Comparison of ENCODE assay signal across 20 cellular contexts in genomic region chr9:124423591-124423990, GRCh38. TPM values are rescaled to one million over a fixed set of nuclear protein-coding genes. Genes with fewer than 3 reads are reported as not detected.
DNase-seq lines count a peak whose midpoint lies in the region; ATAC-seq, FAIRE-seq and TF ChIP-seq lines count a peak whose summit lies in the region.
"Had no signal": no experiment of that assay in that cellular context is flagged by ENCODE, and none has a peak within 500 bp of the region (broad histone marks: within the 10 kb centered on the region; RNA-seq: fewer than 3 reads in every experiment).

No MANE protein-coding gene starts in this region.

- POLR2A ChIA-PET in A549 (lab: Yijun Ruan, JAX): no interaction called here

- H4K20me1 ChIP-seq in osteoblast (ENCODE audit: insufficient read depth, low read length): no peaks in the 10 kb centered on the region

- no peak for TF ChIP-seq CTCF in A549 (IDR thresholded peaks at IDR 0.05)
- TF ChIP-seq CTCF in esophagus muscularis mucosa (IDR thresholded peaks at IDR 0.05): no peak
- no peak for TF ChIP-seq CTCF in osteoblast (IDR thresholded peaks at IDR 0.05; ENCODE audit: extremely low read depth, low read depth, low read length)
- no peak for TF ChIP-seq CTCF in omental fat pad (IDR thresholded peaks at IDR 0.05)
- no peak for TF ChIP-seq CTCF in kidney (IDR thresholded peaks at IDR 0.05; ENCODE audit: borderline replicate concordance, extremely low read depth, insufficient read depth)

- intact Hi-C loops in esophagus muscularis mucosa (cut with DNase I): no loop called here
- intact Hi-C loops in kidney (cut with DNase I): no loop called here

- H3K9me3 ChIP-seq in A549 (no peaks in the 10 kb centered on the region), esophagus muscularis mucosa (no peaks in the 10 kb centered on the region), osteoblast (ENCODE audit: low read depth, low read length) (no peaks in the 10 kb centered on the region), kidney (ENCODE audit: control insufficient read depth in 1 of 2, low read length in 2 of 2) (no peaks in the 10 kb centered on the region)
- H3K9me3 ChIP-seq: MG63 had no signal

- H3K79me2 ChIP-seq in osteoblast (ENCODE audit: insufficient read depth, low read length): no peaks in the 10 kb centered on the region

- H3K27ac ChIP-seq in A549 (no peak overlapping the region), esophagus muscularis mucosa (replicated peaks in 1 of 4) (no peak overlapping the region), osteoblast (ENCODE audit: low read depth, low read length) (no peak overlapping the region), kidney (ENCODE audit: low read depth in 2 of 2, low read length in 2 of 2) (no peak overlapping the region)
- H3K27ac ChIP-seq: HL-60 had no signal

- FAIRE-seq in A549 (lab: Jason Lieb, UNC) (no peak), kidney (lab: Jason Lieb, UNC) (no peak)
- FAIRE-seq: G401.6, GM12891 had no signal

- 38% methylated on average over 11 of the region's 11 CpGs for WGBS in A549 (ENCODE audit: missing lambda C conversion rate)
- WGBS in esophagus muscularis mucosa: 59% methylated on average over 11 of the region's 11 CpGs

- no peaks in the 10 kb centered on the region for H3K36me3 ChIP-seq in esophagus muscularis mucosa
- H3K36me3 ChIP-seq in osteoblast (ENCODE audit: insufficient read depth, low read length): no peaks in the 10 kb centered on the region
- no peaks in the 10 kb centered on the region for H3K36me3 ChIP-seq in kidney (ENCODE audit: control insufficient read depth in 1 of 2, insufficient read depth in 2 of 2, low read length in 2 of 2)
- H3K36me3 ChIP-seq: MG63 had no signal

- TF ChIP-seq POLR2A in A549 (IDR thresholded peaks at IDR 0.05; ENCODE audit: low read length) (no peak), esophagus muscularis mucosa (IDR thresholded peaks at IDR 0.05; ENCODE audit: low read depth) (no peak)

- TF ChIP-seq EP300 in A549 (IDR thresholded peaks at IDR 0.05): no peak
- TF ChIP-seq EP300 in esophagus muscularis mucosa (IDR thresholded peaks at IDR 0.05): no peak

- H3K4me1 ChIP-seq in A549: no peaks in the 10 kb centered on the region
- peaks cover 0 to 19% (median 15%) of the 10 kb centered on the region in 4 donors for H3K4me1 ChIP-seq in esophagus muscularis mucosa
- no peaks in the 10 kb centered on the region for H3K4me1 ChIP-seq in osteoblast (ENCODE audit: insufficient read depth, low read length)
- peaks cover 4 to 7% of the 10 kb centered on the region in 2 donors for H3K4me1 ChIP-seq in kidney (ENCODE audit: control insufficient read depth in 1 of 2, insufficient read depth in 1 of 2, low read depth in 1 of 2, low read length in 2 of 2)

- ATAC-seq in A549 (no peak), omental fat pad (ENCODE audit: low FRiP score) (no peak), esophagus mucosa (no peak)
- ATAC-seq: HCT116 had no signal

- TF ChIP-seq RAD21 in A549 (conservative IDR thresholded peaks at IDR 0.05 in 1 of 2, IDR thresholded peaks at IDR 0.05 in 1 of 2): no peak

- DNase-seq in A549 (ENCODE audit: low read depth in 1 of 2, low spot score in 1 of 2) (no peak), LHCN-M2 (ENCODE audit: low read depth) (peak; percentile 27), esophagus muscularis mucosa (ENCODE audit: extremely low spot score) (peak; percentile 83), osteoblast (ENCODE audit: insufficient read length, low spot score, missing footprints) (peak; percentile 53), omental fat pad (ENCODE audit: low spot score) (no peak), kidney (no peak), MV-4-11 (lab: John Stamatoyannopoulos, UW) (no peak)
- DNase-seq: AML-193, DMS79, KG1, MG63, NCI-H1105 treated with DMSO at 0.1 percent for 48 hours, NCI-H187, NCI-H446 had no signal

- no peak overlapping the region for H3K9ac ChIP-seq in kidney (ENCODE audit: low read length in 2 of 2)

- H3K4me2 ChIP-seq in A549 (0 out of 3 replicates have a peak overlapping the region, but pooled peaks have one; percentile 14), osteoblast (ENCODE audit: insufficient read depth, low read length) (peak overlapping the region; percentile 13)

- H3K4me3 ChIP-seq in A549 (no peak overlapping the region), esophagus muscularis mucosa (no peak overlapping the region), osteoblast (ENCODE audit: insufficient read depth, low read length) (no peak overlapping the region), kidney (ENCODE audit: low read length in 2 of 2) (no peak overlapping the region)
- H3K4me3 ChIP-seq: MG63 had no signal

- H2AFZ ChIP-seq in osteoblast (ENCODE audit: low read length): peak overlapping the region; percentile 57

- CTCF ChIA-PET in A549 (lab: Yijun Ruan, JAX): interaction anchor here (1.0 to 2.2 kb wide), 5 partner anchors 12 to 112 kb away, joined by 4 to 9 read pairs (median 5); no protein-coding TSS in a partner anchor

- H3K27me3 ChIP-seq in esophagus muscularis mucosa (no peaks in the 10 kb centered on the region), osteoblast (ENCODE audit: insufficient read depth, low read length) (peaks cover 2% of the 10 kb centered on the region)
- H3K27me3 ChIP-seq: MG63 had no signal

TF ChIP-seq in A549, 52 proteins besides CTCF, POLR2A, EP300 and RAD21:
- no peak for TF ChIP-seq CHD4 (IDR thresholded peaks at IDR 0.05; ENCODE audit: borderline replicate concordance)
- TF ChIP-seq CBX8 (IDR thresholded peaks at IDR 0.05): no peak
- TF ChIP-seq NPAS2 (CRISPR knock-in tag; IDR thresholded peaks at IDR 0.05; ENCODE audit: borderline replicate concordance): no peak
- no peak for TF ChIP-seq ZNF302 (CRISPR knock-in tag; IDR thresholded peaks at IDR 0.05)
- no peak for TF ChIP-seq BHLHE40 (IDR thresholded peaks at IDR 0.05; ENCODE audit: low read depth, low read length)
- TF ChIP-seq MYC (IDR thresholded peaks at IDR 0.05; ENCODE audit: borderline replicate concordance, low read length): no peak
- no peak for TF ChIP-seq HOXB13 (CRISPR knock-in tag; IDR thresholded peaks at IDR 0.05; ENCODE audit: low read depth)
- no peak for TF ChIP-seq HES2 (IDR thresholded peaks at IDR 0.05)
- TF ChIP-seq HOXB5 (CRISPR knock-in tag; IDR thresholded peaks at IDR 0.05): no peak
- no peak for TF ChIP-seq ELK1 (IDR thresholded peaks at IDR 0.05; ENCODE audit: low read depth, low read length)
- TF ChIP-seq TFCP2L1 (CRISPR knock-in tag; IDR thresholded peaks at IDR 0.05): no peak
- TF ChIP-seq EHMT2 (IDR thresholded peaks at IDR 0.05; ENCODE audit: low read depth): no peak
- TF ChIP-seq NFE2L2 (conservative IDR thresholded peaks at IDR 0.05; ENCODE audit: low read length): no peak
- TF ChIP-seq E2F6 (IDR thresholded peaks at IDR 0.05; ENCODE audit: borderline replicate concordance, low read depth): no peak
- TF ChIP-seq MAZ (IDR thresholded peaks at IDR 0.05; ENCODE audit: borderline replicate concordance, low read depth, low read length): no peak
- TF ChIP-seq SMC3 (IDR thresholded peaks at IDR 0.05): no peak
- no peak for TF ChIP-seq CHD2 (IDR thresholded peaks at IDR 0.05; ENCODE audit: low read length, partially characterized antibody)
- TF ChIP-seq NR3C1 (IDR thresholded peaks at IDR 0.05): no peak

RNA-seq across cellular contexts. Expression of gene PSMB7, which starts 8.3 kb away (rescaled TPM):
- 418 and 429 TPM in 2 replicates for polyA plus RNA-seq in A549 (2011; rRNA removed)
- 371 and 377 TPM in 2 replicates for polyA plus RNA-seq in A549 (2012; cell fraction: cytosol; rRNA removed)
- 156 and 229 TPM in 2 replicates for polyA plus RNA-seq in A549 (2012; cell fraction: nucleus; rRNA removed)
- polyA plus RNA-seq in A549 (2017; fragmentation: RNase III; extraction: RNeasy Plus Mini Kit Qiagen cat#74134 plus additional on column Dnase treatment): 312 to 345 TPM (median 332 TPM) in 3 replicates
- 209 and 238 TPM in 2 replicates for polyA minus RNA-seq in A549 (2011; rRNA and poly(A)+ RNA removed)
- total RNA-seq in LHCN-M2 (2014; rRNA removed): 240 and 317 TPM in 2 replicates
- polyA plus RNA-seq in LHCN-M2 (2012): 361 TPM
- total RNA-seq in esophagus muscularis mucosa: 100 to 1,000 TPM; 105 to 124 (median 113) TPM
- total RNA-seq in osteoblast: 136 and 138 TPM in 2 replicates
- total RNA-seq in omental fat pad: 100 to 1,000 TPM; 172 to 200 (median 187) TPM
- total RNA-seq in kidney: 105 TPM
- polyA plus RNA-seq in kidney (ENCODE audit: insufficient read depth, low read depth, low replicate concordance): 250 TPM
- 140 TPM for total RNA-seq in esophagus mucosa

RNA-seq across cellular contexts. Expression of gene ADGRD2, which starts 26.7 kb away (rescaled TPM):
- polyA plus RNA-seq in A549 (2011; rRNA removed): not detected in 2 replicates
- polyA plus RNA-seq in A549 (2012; cell fraction: cytosol; rRNA removed): not detected in 2 replicates
- polyA plus RNA-seq in A549 (2012; cell fraction: nucleus; rRNA removed): not detected in 2 replicates
- polyA plus RNA-seq in A549 (2017; fragmentation: RNase III; extraction: RNeasy Plus Mini Kit Qiagen cat#74134 plus additional on column Dnase treatment): not detected in 3 replicates
- not detected in 2 replicates for polyA minus RNA-seq in A549 (2011; rRNA and poly(A)+ RNA removed)
- not detected in 2 replicates for total RNA-seq in LHCN-M2 (2014; rRNA removed)
- polyA plus RNA-seq in LHCN-M2 (2012): not detected
- total RNA-seq in esophagus muscularis mucosa: not detected
- not detected in 2 replicates for total RNA-seq in osteoblast
- total RNA-seq in omental fat pad: not detected
- total RNA-seq in kidney: not detected
- not detected for polyA plus RNA-seq in kidney (ENCODE audit: insufficient read depth, low read depth, low replicate concordance)
- total RNA-seq in esophagus mucosa: 0.08 TPM
- total RNA-seq: A673 had no signal

Comparison
In these comparisons a context has a peak if more than half of its experiments do, and no peak if none do; other contexts are left out.
1. DNase-seq: peak in LHCN-M2 (single experiment), esophagus muscularis mucosa (single experiment) and osteoblast (single experiment); none in A549 (0 of 2), omental fat pad (single experiment), kidney (single experiment) and MV-4-11 (single experiment).